ENCODE assay signal across 20 cellular contexts in genomic region chr4:36392049-36392448, GRCh38.
DNase-seq lines count a peak whose midpoint lies in the region; ATAC-seq and TF ChIP-seq lines count a peak whose summit lies in the region.
"Had no signal": no experiment of that assay in that cellular context is flagged by ENCODE, and none has a peak within 500 bp of the region (broad histone marks: within the 10 kb centered on the region; RNA-seq: fewer than 3 reads in every experiment).

No MANE protein-coding gene starts in this region.

- H3K4me3 ChIP-seq in RWPE2 (ENCODE audit: severe bottlenecking) (no peak overlapping the region), epithelial cell of esophagus (ENCODE audit: low read length) (no peak overlapping the region)
- H3K4me3 ChIP-seq: A549, GM23338, SJSA1 had no signal

- no peaks in the 10 kb centered on the region for H3K4me1 ChIP-seq in RWPE2 (ENCODE audit: insufficient read depth, poor library complexity, severe bottlenecking)
- H3K4me1 ChIP-seq: A549, SJSA1 had no signal

- peak overlapping the region; percentile 22 for H3K27ac ChIP-seq in RWPE2 (ENCODE audit: poor library complexity, severe bottlenecking)
- H3K27ac ChIP-seq: A549, C4-2B, KMS-11, SJSA1 had no signal

- H3K36me3 ChIP-seq in RWPE2 (ENCODE audit: low read depth): no peaks in the 10 kb centered on the region
- H3K36me3 ChIP-seq: SJSA1 had no signal

- ATAC-seq in RWPE2 (ENCODE audit: low read depth) (peak; percentile 90), GM21515 (IDR thresholded peaks at IDR 0.05; ENCODE audit: unreplicated experiment) (no peak), HG02870 (IDR thresholded peaks at IDR 0.05; ENCODE audit: unreplicated experiment) (no peak)
- ATAC-seq: A549, GM23338, HepG2 had no signal

- DNase-seq in ELR (ENCODE audit: low read depth) (peak; percentile 60), RWPE2 (ENCODE audit: low spot score) (no peak), epithelial cell of esophagus (ENCODE audit: low read depth) (peak; percentile 83), islet precursor cell (peak; percentile 56), GDM1 (lab: John Stamatoyannopoulos, UW) (no peak), NCI-H128 (lab: John Stamatoyannopoulos, UW; ENCODE audit: unreplicated experiment) (no peak)
- DNase-seq: Calu3, DMS79, NCI-H1105 treated with DMSO at 0.1 percent for 48 hours, NCI-H1930, NCI-H2171 treated with DMSO at 0.1 percent for 48 hours, NCI-H510A had no signal

- H3K27me3 ChIP-seq in RWPE2 (ENCODE audit: insufficient read depth, poor library complexity, severe bottlenecking): no peaks in the 10 kb centered on the region
- H3K27me3 ChIP-seq: SJSA1 had no signal

- no peaks in the 10 kb centered on the region for H3K9me3 ChIP-seq in RWPE2 (ENCODE audit: severe bottlenecking)
- H3K9me3 ChIP-seq: A549, SJSA1 had no signal

- TF ChIP-seq CTCF in RWPE2 (IDR thresholded peaks at IDR 0.05; ENCODE audit: poor library complexity, severe bottlenecking) (no peak), epithelial cell of esophagus (IDR thresholded peaks at IDR 0.05; ENCODE audit: insufficient read depth, low read depth, low read length, missing control alignments) (no peak)

Comparison
In these comparisons a context has a peak if more than half of its experiments do, and no peak if none do; other contexts are left out.
1. DNase-seq: peak in ELR (single experiment), epithelial cell of esophagus (single experiment) and islet precursor cell (single experiment); none in RWPE2 (single experiment), GDM1 (single experiment) and NCI-H128 (single experiment).